In the genomic region with DNA sequence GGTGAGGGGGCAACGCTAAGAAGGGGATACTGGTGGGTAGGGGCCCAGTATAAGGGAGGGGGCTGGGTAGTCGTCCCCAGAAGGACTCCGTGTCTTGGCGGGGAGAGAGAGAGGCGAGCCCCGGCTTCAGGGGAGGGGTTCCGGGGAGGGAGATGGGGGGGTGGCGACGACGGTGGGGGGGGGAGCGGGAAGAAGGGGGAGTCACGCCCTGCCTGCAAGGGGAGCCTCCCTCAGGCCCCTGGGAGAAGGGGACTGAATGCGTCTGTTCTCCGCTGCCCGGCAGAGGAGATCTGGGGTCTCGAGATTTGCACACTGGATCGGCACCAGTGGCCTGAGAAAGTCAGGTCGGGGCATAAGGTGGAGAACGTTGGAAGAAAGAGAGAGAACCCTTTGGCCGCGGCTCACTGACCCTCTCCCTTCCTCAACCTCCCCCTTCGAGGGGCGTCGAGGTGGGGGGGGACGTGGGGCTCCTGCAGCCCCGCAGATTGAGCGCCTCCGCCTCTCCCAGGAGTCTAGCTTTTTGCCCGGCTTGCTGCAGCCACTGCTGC, we compare ENCODE assay signal across 9 cellular contexts. TPM values are rescaled to one million over a fixed set of nuclear protein-coding genes. Genes with fewer than 3 reads are reported as not detected.
A peak's percentile ranks its signal among the peaks of the same experiment; 100 is the strongest.
DNase-seq lines count a peak whose midpoint lies in the region; ATAC-seq, FAIRE-seq and TF ChIP-seq lines count a peak whose summit lies in the region.
"Had no signal": no experiment of that assay in that cellular context is flagged by ENCODE, and none has a peak within 500 bp of the region (broad histone marks: within the 10 kb centered on the region; RNA-seq: fewer than 3 reads in every experiment).

No MANE protein-coding gene starts in this region.

- no peak for DNase-seq in A549 (ENCODE audit: low read depth in 1 of 2, low spot score in 1 of 2)
- no peak for DNase-seq in GM12865 (ENCODE audit: low read depth)
- peak; percentile 7 for DNase-seq in SK-N-DZ (ENCODE audit: low spot score)
- DNase-seq in kidney, result no peak
- no peak for DNase-seq in NCI-H2029 treated with DMSO at 0.1 percent for 48 hours (lab: John Stamatoyannopoulos, UW)
- no peak for DNase-seq in D341Med (ENCODE audit: low spot score)

- POLR2A ChIA-PET in A549 (lab: Yijun Ruan, JAX), result interaction anchor here (1.8 kb wide), 1 partner anchor 51 kb away, joined by 14 read pairs; no protein-coding TSS in a partner anchor

- TF ChIP-seq POLR2A in A549 (IDR thresholded peaks at IDR 0.05; ENCODE audit: low read length), result no peak

- no peak for TF ChIP-seq RAD21 in A549 (conservative IDR thresholded peaks at IDR 0.05 in 1 of 2, IDR thresholded peaks at IDR 0.05 in 1 of 2)

- H3K4me3 ChIP-seq in A549, result no peak overlapping the region; the same call in 1 of the 3 replicates
- peak overlapping the region; percentile 57 for H3K4me3 ChIP-seq in GM12865 (ENCODE audit: low read depth, low read length)
- peak overlapping the region; percentile 55 to 63 for H3K4me3 ChIP-seq in kidney (ENCODE audit: low read length in 2 of 2)

- CTCF ChIA-PET in A549 (lab: Yijun Ruan, JAX), result interaction anchor here (1.0 kb wide), 1 partner anchor 56 kb away, joined by 4 read pairs; no protein-coding TSS in a partner anchor

- no peak for FAIRE-seq in A549 (lab: Jason Lieb, UNC)
- FAIRE-seq in kidney (lab: Jason Lieb, UNC), result no peak
- FAIRE-seq: bronchial epithelial cell had no signal

- TF ChIP-seq CTCF in A549 (IDR thresholded peaks at IDR 0.05) (no peak), GM12865 (IDR thresholded peaks at IDR 0.05; ENCODE audit: insufficient read depth, low read depth, low read length, missing control alignments) (no peak), kidney (IDR thresholded peaks at IDR 0.05; ENCODE audit: borderline replicate concordance, extremely low read depth, insufficient read depth) (no peak)

- H3K27ac ChIP-seq in A549 (peak overlapping the region; percentile 51 to 98), kidney (ENCODE audit: low read depth in 2 of 2, low read length in 2 of 2) (no peak overlapping the region)

- TF ChIP-seq EP300 in A549 (IDR thresholded peaks at IDR 0.05), result no peak

- 2% methylated on average over 16 of the region's 29 CpGs for WGBS in A549 (ENCODE audit: missing lambda C conversion rate)

- H3K4me1 ChIP-seq in A549, result no peaks in the 10 kb centered on the region
- H3K4me1 ChIP-seq in kidney (ENCODE audit: control insufficient read depth in 1 of 2, insufficient read depth in 1 of 2, low read depth in 1 of 2, low read length in 2 of 2), result no peaks in the 10 kb centered on the region

- intact Hi-C loops in kidney (cut with DNase I), result no loop called here

- H3K9me3 ChIP-seq in A549 (no peaks in the 10 kb centered on the region), kidney (ENCODE audit: control insufficient read depth in 1 of 2, low read length in 2 of 2) (no peaks in the 10 kb centered on the region)

- H3K4me2 ChIP-seq in A549, result no peak overlapping the region; the same call in 1 of the 3 replicates

- ATAC-seq in A549 (peak in 1 of 2 experiments; percentile 3; a peak in 3 of 6 replicates), GM18520 (IDR thresholded peaks at IDR 0.05; ENCODE audit: unreplicated experiment) (no peak), HG03432 (IDR thresholded peaks at IDR 0.05; ENCODE audit: unreplicated experiment) (no peak)

- no peaks in the 10 kb centered on the region for H3K36me3 ChIP-seq in kidney (ENCODE audit: control insufficient read depth in 1 of 2, insufficient read depth in 2 of 2, low read length in 2 of 2)

- no peak overlapping the region for H3K9ac ChIP-seq in kidney (ENCODE audit: low read length in 2 of 2)

TF ChIP-seq in A549, 52 proteins besides CTCF, POLR2A, EP300 and RAD21:
- TF ChIP-seq CBX8 (IDR thresholded peaks at IDR 0.05) (no peak), POLR2AphosphoS2 (conservative IDR thresholded peaks at IDR 0.05; ENCODE audit: low read length) (no peak), NR3C1 (IDR thresholded peaks at IDR 0.05) (no peak), BHLHE40 (IDR thresholded peaks at IDR 0.05; ENCODE audit: low read depth, low read length) (no peak)
- TF ChIP-seq, protein P1, sequence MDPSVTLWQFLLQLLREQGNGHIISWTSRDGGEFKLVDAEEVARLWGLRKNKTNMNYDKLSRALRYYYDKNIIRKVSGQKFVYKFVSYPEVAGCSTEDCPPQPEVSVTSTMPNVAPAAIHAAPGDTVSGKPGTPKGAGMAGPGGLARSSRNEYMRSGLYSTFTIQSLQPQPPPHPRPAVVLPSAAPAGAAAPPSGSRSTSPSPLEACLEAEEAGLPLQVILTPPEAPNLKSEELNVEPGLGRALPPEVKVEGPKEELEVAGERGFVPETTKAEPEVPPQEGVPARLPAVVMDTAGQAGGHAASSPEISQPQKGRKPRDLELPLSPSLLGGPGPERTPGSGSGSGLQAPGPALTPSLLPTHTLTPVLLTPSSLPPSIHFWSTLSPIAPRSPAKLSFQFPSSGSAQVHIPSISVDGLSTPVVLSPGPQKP (IDR thresholded peaks at IDR 0.05; ENCODE audit: low read depth, low read length), result no peak
- TF ChIP-seq, protein P2, sequence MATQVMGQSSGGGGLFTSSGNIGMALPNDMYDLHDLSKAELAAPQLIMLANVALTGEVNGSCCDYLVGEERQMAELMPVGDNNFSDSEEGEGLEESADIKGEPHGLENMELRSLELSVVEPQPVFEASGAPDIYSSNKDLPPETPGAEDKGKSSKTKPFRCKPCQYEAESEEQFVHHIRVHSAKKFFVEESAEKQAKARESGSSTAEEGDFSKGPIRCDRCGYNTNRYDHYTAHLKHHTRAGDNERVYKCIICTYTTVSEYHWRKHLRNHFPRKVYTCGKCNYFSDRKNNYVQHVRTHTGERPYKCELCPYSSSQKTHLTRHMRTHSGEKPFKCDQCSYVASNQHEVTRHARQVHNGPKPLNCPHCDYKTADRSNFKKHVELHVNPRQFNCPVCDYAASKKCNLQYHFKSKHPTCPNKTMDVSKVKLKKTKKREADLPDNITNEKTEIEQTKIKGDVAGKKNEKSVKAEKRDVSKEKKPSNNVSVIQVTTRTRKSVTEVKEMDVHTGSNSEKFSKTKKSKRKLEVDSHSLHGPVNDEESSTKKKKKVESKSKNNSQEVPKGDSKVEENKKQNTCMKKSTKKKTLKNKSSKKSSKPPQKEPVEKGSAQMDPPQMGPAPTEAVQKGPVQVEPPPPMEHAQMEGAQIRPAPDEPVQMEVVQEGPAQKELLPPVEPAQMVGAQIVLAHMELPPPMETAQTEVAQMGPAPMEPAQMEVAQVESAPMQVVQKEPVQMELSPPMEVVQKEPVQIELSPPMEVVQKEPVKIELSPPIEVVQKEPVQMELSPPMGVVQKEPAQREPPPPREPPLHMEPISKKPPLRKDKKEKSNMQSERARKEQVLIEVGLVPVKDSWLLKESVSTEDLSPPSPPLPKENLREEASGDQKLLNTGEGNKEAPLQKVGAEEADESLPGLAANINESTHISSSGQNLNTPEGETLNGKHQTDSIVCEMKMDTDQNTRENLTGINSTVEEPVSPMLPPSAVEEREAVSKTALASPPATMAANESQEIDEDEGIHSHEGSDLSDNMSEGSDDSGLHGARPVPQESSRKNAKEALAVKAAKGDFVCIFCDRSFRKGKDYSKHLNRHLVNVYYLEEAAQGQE (IDR thresholded peaks at IDR 0.05), result no peak

RNA-seq across cellular contexts. Expression of gene BCORL1, which starts 0.6 kb away (rescaled TPM):
- 1.4 and 2.3 TPM in 2 replicates for polyA plus RNA-seq in A549 (2011; rRNA removed)
- polyA plus RNA-seq in A549 (2012; cell fraction: cytosol; rRNA removed), result 1.7 and 2.5 TPM in 2 replicates
- 5.6 and 5.7 TPM in 2 replicates for polyA plus RNA-seq in A549 (2012; cell fraction: nucleus; rRNA removed)
- 4.8 to 6.3 TPM (median 6.1 TPM) in 3 replicates for polyA plus RNA-seq in A549 (2017; fragmentation: RNase III; extraction: RNeasy Plus Mini Kit Qiagen cat#74134 plus additional on column Dnase treatment)
- 3.1 and 5.9 TPM in 2 replicates for polyA minus RNA-seq in A549 (2011; rRNA and poly(A)+ RNA removed)
- polyA plus RNA-seq in SK-N-DZ (2014; cell fraction: cytosol; rRNA removed), result 1.1 and 2.1 TPM in 2 replicates
- polyA plus RNA-seq in SK-N-DZ (2014; cell fraction: nucleus; rRNA removed), result 1.3 and 1.7 TPM in 2 replicates
- total RNA-seq in kidney, result 14.1 TPM
- polyA plus RNA-seq in kidney (ENCODE audit: insufficient read depth, low read depth, low replicate concordance), result 3.9 TPM

Comparison
In these comparisons a context has a peak if more than half of its experiments do, and no peak if none do; other contexts are left out.
1. H3K27ac ChIP-seq: peak in A549 (2 of 2); none in kidney (0 of 2).